Comparison of ENCODE assay signal across 14 cellular contexts in genomic region chr6:168517742-168518347, GRCh38.
DNase-seq lines count a peak whose midpoint lies in the region; ATAC-seq and TF ChIP-seq lines count a peak whose summit lies in the region.
"Had no signal": no experiment of that assay in that cellular context is flagged by ENCODE, and none has a peak within 500 bp of the region (broad histone marks: within the 10 kb centered on the region; RNA-seq: fewer than 3 reads in every experiment).

No MANE protein-coding gene starts in this region.

- H3K4me1 ChIP-seq in left ventricle myocardium inferior (peaks cover 10% of the 10 kb centered on the region), sigmoid colon (peaks cover 0 to 9% (median 0%) of the 10 kb centered on the region in 4 donors)

- TF ChIP-seq CTCF in left ventricle myocardium inferior (IDR thresholded peaks at IDR 0.05; ENCODE audit: borderline replicate concordance) (no peak), coronary artery (IDR thresholded peaks at IDR 0.05) (no peak), osteocyte (IDR thresholded peaks at IDR 0.05) (no peak), sigmoid colon (IDR thresholded peaks at IDR 0.05) (no peak)

- H3K9me3 Mint-ChIP-seq in osteocyte (ENCODE audit: unreplicated experiment), result no peaks in the 10 kb centered on the region
- H3K9me3 Mint-ChIP-seq: CD8-positive, alpha-beta T cell had no signal

- peaks cover 3% of the 10 kb centered on the region for H3K27me3 ChIP-seq in left ventricle myocardium inferior (ENCODE audit: low read depth)
- no peaks in the 10 kb centered on the region for H3K27me3 ChIP-seq in sigmoid colon
- H3K27me3 ChIP-seq: BLaER1 treated with 17β-estradiol and CSF1 and Interleukin-3, amounts not matched to agents 10 nM and 100 nM had no signal

- TF ChIP-seq POLR2A in sigmoid colon (IDR thresholded peaks at IDR 0.05), result no peak

- no peaks in the 10 kb centered on the region for H3K36me3 Mint-ChIP-seq in osteocyte (ENCODE audit: unreplicated experiment)
- H3K36me3 Mint-ChIP-seq: CD8-positive, alpha-beta T cell had no signal

- H3K36me3 ChIP-seq in left ventricle myocardium inferior, result no peaks in the 10 kb centered on the region
- H3K36me3 ChIP-seq in sigmoid colon, result no peaks in the 10 kb centered on the region
- H3K36me3 ChIP-seq: BLaER1 treated with 17β-estradiol and CSF1 and Interleukin-3, amounts not matched to agents 10 nM and 100 nM had no signal

- H3K4me3 ChIP-seq in left ventricle myocardium inferior (no peak overlapping the region), coronary artery (no peak overlapping the region), sigmoid colon (no peak overlapping the region)
- H3K4me3 ChIP-seq: BLaER1 treated with 17β-estradiol and CSF1 and Interleukin-3, amounts not matched to agents 10 nM and 100 nM had no signal

- no peak for TF ChIP-seq EP300 in sigmoid colon (IDR thresholded peaks at IDR 0.05)

- 90 to 93% methylated on average over 39 of the region's 39 CpGs for WGBS in sigmoid colon, 2 donors

- H3K9me3 ChIP-seq in left ventricle myocardium inferior (replicated peaks) (no peaks in the 10 kb centered on the region), sigmoid colon (no peaks in the 10 kb centered on the region)
- H3K9me3 ChIP-seq: BLaER1 treated with 17β-estradiol and CSF1 and Interleukin-3, amounts not matched to agents 10 nM and 100 nM had no signal

- intact Hi-C loops in cardiac septum (cut with DNase I), result no loop called here
- intact Hi-C loops in left ventricle myocardium inferior (cut with micrococcal nuclease), result no loop called here
- intact Hi-C loops in sigmoid colon (cut with DNase I), result no loop called here

- no peak overlapping the region for H3K4me3 Mint-ChIP-seq in osteocyte (ENCODE audit: unreplicated experiment)
- H3K4me3 Mint-ChIP-seq: B cell; CD8-positive, alpha-beta T cell; HFFc6 had no signal

- H3K27ac Mint-ChIP-seq in osteocyte (ENCODE audit: unreplicated experiment), result no peak overlapping the region
- H3K27ac Mint-ChIP-seq: B cell; CD8-positive, alpha-beta T cell; HFFc6 had no signal

- DNase-seq in cardiac septum (ENCODE audit: low spot score) (peak; percentile 69), left ventricle myocardium inferior (no peak), coronary artery (ENCODE audit: low spot score) (peak; percentile 52), osteocyte (ENCODE audit: extremely low spot score, unreplicated experiment) (peak; percentile 83), sigmoid colon (no peak)
- DNase-seq: Calu3; CD8-positive, alpha-beta T cell; DMS79 treated with DMSO at 0.1 percent for 48 hours; GF-D8; HFFc6 had no signal

- no peak for ATAC-seq in GM21737 (IDR thresholded peaks at IDR 0.05; ENCODE audit: unreplicated experiment)
- ATAC-seq: CD8-positive, alpha-beta T cell; HCT116 had no signal

- no peak overlapping the region for H3K27ac ChIP-seq in left ventricle myocardium inferior (replicated peaks)
- H3K27ac ChIP-seq in coronary artery, result no peak overlapping the region
- H3K27ac ChIP-seq in sigmoid colon, result no peak overlapping the region
- H3K27ac ChIP-seq: BLaER1 treated with 17β-estradiol and CSF1 and Interleukin-3, amounts not matched to agents 10 nM and 100 nM had no signal

- H3K4me1 Mint-ChIP-seq in osteocyte (ENCODE audit: unreplicated experiment), result peaks cover 11% of the 10 kb centered on the region
- H3K4me1 Mint-ChIP-seq: B cell had no signal

- peaks cover 25% of the 10 kb centered on the region for H3K27me3 Mint-ChIP-seq in osteocyte (ENCODE audit: unreplicated experiment)

Comparison
In these comparisons a context has a peak if more than half of its experiments do, and no peak if none do; other contexts are left out.
1. DNase-seq: peak in cardiac septum (single experiment), coronary artery (single experiment) and osteocyte (single experiment); none in left ventricle myocardium inferior (single experiment) and sigmoid colon (single experiment).